ENCODE assay signal across 9 cellular contexts in genomic region chr10:124708922-124709520, GRCh38. TPM values are rescaled to one million over a fixed set of nuclear protein-coding genes. Genes with fewer than 3 reads are reported as not detected.
DNase-seq lines count a peak whose midpoint lies in the region; ATAC-seq, FAIRE-seq and TF ChIP-seq lines count a peak whose summit lies in the region.
"Had no signal": no experiment of that assay in that cellular context is flagged by ENCODE, and none has a peak within 500 bp of the region (broad histone marks: within the 10 kb centered on the region; RNA-seq: fewer than 3 reads in every experiment).

No MANE protein-coding gene starts in this region.

- H4K20me1 ChIP-seq in H1 (replicated peaks in 1 of 2; ENCODE audit: control insufficient read depth in 1 of 2, insufficient read depth in 2 of 2, low read length in 2 of 2) = peaks cover 3 to 13% of the 10 kb centered on the region in 2 experiments

- H3K36me3 ChIP-seq in H1 (ENCODE audit: control insufficient read depth in 2 of 4, insufficient read depth in 4 of 4, low read length in 3 of 4) (no peaks in the 10 kb centered on the region), neutrophil (peaks cover 26% of the 10 kb centered on the region), body of pancreas (replicated peaks in 1 of 2; ENCODE audit: insufficient read depth in 1 of 2, low read depth in 2 of 2) (no peaks in the 10 kb centered on the region)

- H2AK5ac ChIP-seq in H1 (ENCODE audit: low read depth, low read length) = no peak overlapping the region

- no peak overlapping the region for H3K4ac ChIP-seq in H1 (replicated peaks; ENCODE audit: insufficient read length, low read depth, low read length)

- H2AFZ ChIP-seq in H1 (ENCODE audit: low read length) = no peak overlapping the region

- no peaks in the 10 kb centered on the region; the same call in 1 of the 2 replicates for H3K79me1 ChIP-seq in H1 (ENCODE audit: low read depth, low read length)

- no peaks in the 10 kb centered on the region for H3K23me2 ChIP-seq in H1 (ENCODE audit: low read depth, low read length)

- no peak overlapping the region for H3K14ac ChIP-seq in H1 (ENCODE audit: insufficient read length)

- 0 out of 4 replicates have a peak overlapping the region, but pooled peaks of 1 of the 2 experiments have one; percentile 4 for H3K4me2 ChIP-seq in H1 (ENCODE audit: insufficient read depth in 1 of 2, low read depth in 2 of 2, low read length in 2 of 2)

- H3K4me3 ChIP-seq in H1 (ENCODE audit: extremely low read depth in 1 of 4, insufficient read depth in 2 of 4, low read depth in 3 of 4, low read length in 4 of 4) (no peak overlapping the region), neutrophil (ENCODE audit: low read depth in 1 of 2, low read length in 1 of 2) (peak overlapping the region in 1 of 2 experiments; percentile 52), body of pancreas (no peak overlapping the region)

- TF ChIP-seq RAD21 in H1 (IDR thresholded peaks at IDR 0.05 in 1 of 2, conservative IDR thresholded peaks at IDR 0.05 in 1 of 2; ENCODE audit: low read depth in 2 of 2, low read length in 2 of 2) = no peak

- no peak overlapping the region for H3K23ac ChIP-seq in H1 (ENCODE audit: insufficient read length)

- H3K4me1 ChIP-seq in H1 (replicated peaks in 1 of 4; ENCODE audit: control insufficient read depth in 3 of 4, insufficient read depth in 4 of 4, low read length in 3 of 4) = peaks cover 3 to 21% (median 13%) of the 10 kb centered on the region in 4 experiments; a peak in 6 of 7 replicates
- peaks cover 86 to 89% of the 10 kb centered on the region in 2 experiments for H3K4me1 ChIP-seq in neutrophil (ENCODE audit: control insufficient read depth in 1 of 2, insufficient read depth in 1 of 2, low read depth in 1 of 2, low read length in 1 of 2)
- peaks cover 31% of the 10 kb centered on the region for H3K4me1 ChIP-seq in body of pancreas

- H3K27ac ChIP-seq in C4-2B = peak overlapping the region; percentile 22
- H3K27ac ChIP-seq in H1 (ENCODE audit: low read depth, low read length) = no peak overlapping the region
- peak overlapping the region; percentile 94 for H3K27ac ChIP-seq in neutrophil
- no peak overlapping the region for H3K27ac ChIP-seq in body of pancreas

- H2BK5ac ChIP-seq in H1 (ENCODE audit: low read depth, low read length) = 0 out of 2 replicates have a peak overlapping the region, but pooled peaks have one; percentile 27

- 70% methylated on average over 11 of the region's 11 CpGs; no CpG with 5 or more reads in 1 of the 2 experiments for WGBS in H1 (ENCODE audit: extremely low coverage in 1 of 2, insufficient coverage in 1 of 2, insufficient read length in 1 of 2, insufficient replicate concordance in 2 of 2, low coverage in 1 of 2, low lambda C conversion rate in 2 of 2, missing lambda C conversion rate in 1 of 2), 2 experiments
- 75 to 95% methylated on average over 10 to 11 of the region's 11 CpGs for WGBS in body of pancreas, 2 donors

- POLR2A ChIA-PET in H1 (lab: Charles Lee; ENCODE audit: partially characterized antibody) = interaction anchor here (0.8 kb wide), 1 partner anchor 23 kb away, joined by 3 read pairs; no protein-coding TSS in a partner anchor

- TF ChIP-seq POLR2A in H1 (IDR thresholded peaks at IDR 0.05; ENCODE audit: control extremely low read depth in 1 of 2, low read depth in 2 of 2, low read length in 2 of 2) (no peak), body of pancreas (IDR thresholded peaks at IDR 0.05) (no peak)

- H3K9ac ChIP-seq in H1 (replicated peaks in 1 of 4; ENCODE audit: extremely low read depth in 1 of 4, low read depth in 3 of 4, low read length in 3 of 4) = peak overlapping the region in 1 of 4 experiments; percentile 28; a peak in 1 of 7 replicates

- H3K18ac ChIP-seq in H1 (ENCODE audit: extremely low read depth, low read length) = no peak overlapping the region; the same call in 1 of the 2 replicates

- H2BK120ac ChIP-seq in H1 (replicated peaks; ENCODE audit: low read depth, low read length) = no peak overlapping the region

- H2BK12ac ChIP-seq in H1 (ENCODE audit: low read depth, low read length) = no peak overlapping the region

- CTCF ChIA-PET in H1 (lab: Charles Lee; ENCODE audit: partially characterized antibody) = interaction anchor here (0.6 to 3.3 kb wide), 10 partner anchors 10 to 216 kb away, joined by 3 to 30 read pairs (median 6); no protein-coding TSS in a partner anchor

- FAIRE-seq in H1 (lab: Jason Lieb, UNC) = no peak
- FAIRE-seq: colon had no signal

- H3K9me3 ChIP-seq in H1 (ENCODE audit: insufficient read depth in 2 of 2, low read depth in 1 of 2, low read length in 1 of 2) (no peaks in the 10 kb centered on the region), neutrophil (no peaks in the 10 kb centered on the region), body of pancreas (no peaks in the 10 kb centered on the region)

- DNase-seq in NCI-H510A treated with DMSO at 0.1 percent for 48 hours (lab: John Stamatoyannopoulos, UW) = peak; percentile 13
- DNase-seq in H1 (ENCODE audit: low read depth in 1 of 2, low spot score in 2 of 2) = no peak
- no peak for DNase-seq in SHP77 treated with DMSO at 0.1 percent for 48 hours (lab: John Stamatoyannopoulos, UW)
- no peak for DNase-seq in body of pancreas
- no peak for DNase-seq in midbrain (lab: John Stamatoyannopoulos, UW)

- intact Hi-C loops in body of pancreas (cut with DNase I) = no loop called here

- H3K79me2 ChIP-seq in H1 (ENCODE audit: control insufficient read depth in 1 of 2, insufficient read depth in 2 of 2, low read length in 2 of 2) = no peaks in the 10 kb centered on the region

- TF ChIP-seq EP300 in H1 (IDR thresholded peaks at IDR 0.05; ENCODE audit: borderline replicate concordance in 1 of 2, low read depth in 2 of 2, low read length in 2 of 2) = no peak

- H4K5ac ChIP-seq in H1 (ENCODE audit: insufficient read length, low read depth, low read length) = no peak overlapping the region

- no peak for ATAC-seq in body of pancreas
- no peak for ATAC-seq in HG02642 (IDR thresholded peaks at IDR 0.05; ENCODE audit: poor library complexity, unreplicated experiment)

- TF ChIP-seq CTCF in C4-2B (conservative IDR thresholded peaks at IDR 0.05) (no peak), H1 (IDR thresholded peaks at IDR 0.05; ENCODE audit: control extremely low read depth in 1 of 3, insufficient read depth in 1 of 3, low read depth in 1 of 3, low read length in 3 of 3) (no peak), neutrophil (IDR thresholded peaks at IDR 0.05) (no peak), body of pancreas (IDR thresholded peaks at IDR 0.05) (no peak)

- H4K8ac ChIP-seq in H1 (ENCODE audit: extremely low read depth, insufficient read depth, low read length) = no peak overlapping the region

- no peak overlapping the region for H2BK20ac ChIP-seq in H1 (ENCODE audit: low read length)

- H3K27me3 ChIP-seq in H1 (replicated peaks in 1 of 4; ENCODE audit: control insufficient read depth in 3 of 4, extremely low read depth in 1 of 4, insufficient read depth in 3 of 4, low read length in 3 of 4) (no peaks in the 10 kb centered on the region), neutrophil (no peaks in the 10 kb centered on the region), body of pancreas (no peaks in the 10 kb centered on the region)

- no peak overlapping the region for H2BK15ac ChIP-seq in H1 (ENCODE audit: low read length)

- H4K91ac ChIP-seq in H1 (replicated peaks; ENCODE audit: insufficient read length, low read length) = no peak overlapping the region

- H3K56ac ChIP-seq in H1 (replicated peaks; ENCODE audit: insufficient read length, low read depth, low read length) = no peak overlapping the region

TF ChIP-seq in H1, 55 proteins besides CTCF, POLR2A, EP300 and RAD21:
- TF ChIP-seq CBX8 (IDR thresholded peaks at IDR 0.05; ENCODE audit: borderline replicate concordance, low read depth, low read length) (no peak), ASH2L (IDR thresholded peaks at IDR 0.05; ENCODE audit: low read length) (no peak), TAF1 (IDR thresholded peaks at IDR 0.05; ENCODE audit: low read depth, low read length) (no peak), POLR2AphosphoS5 (IDR thresholded peaks at IDR 0.05; ENCODE audit: low read depth, low read length) (no peak), SAP30 (IDR thresholded peaks at IDR 0.05; ENCODE audit: insufficient read depth, insufficient replicate concordance, low read length) (no peak), EZH2 (IDR thresholded peaks at IDR 0.05; ENCODE audit: low read depth, low read length, severe bottlenecking) (no peak), CHD2 (IDR thresholded peaks at IDR 0.05; ENCODE audit: low read length) (no peak), BRCA1 (IDR thresholded peaks at IDR 0.05; ENCODE audit: low read depth, low read length) (no peak)
TF ChIP-seq in H1: peak in this region for 0.

RNA-seq across cellular contexts. Expression of gene FAM53B, which starts 35.2 kb away (rescaled TPM):
- total RNA-seq in H1 (2021; fragmentation: NEBNext Ultra II Directional; extraction: Animal tissue kit (Norgen Biotek cat#: 25700)) = 13.9 and 14.4 TPM in 2 replicates
- 5.3 and 7.9 TPM in 2 replicates for polyA plus RNA-seq in H1 (2011; rRNA removed)
- 6.9 TPM for polyA plus RNA-seq in H1 (2011; cell fraction: cytosol; rRNA removed)
- polyA plus RNA-seq in H1 (2011; cell fraction: nucleus; rRNA removed) = 9.7 TPM
- 6.0 to 8.9 TPM (median 8.6 TPM) in 4 replicates for polyA plus RNA-seq in H1 (2012, experiment 1 of 2)
- 7.8 TPM for polyA plus RNA-seq in H1 (2012, experiment 2 of 2)
- polyA plus RNA-seq in H1 (2013, experiment 1 of 2) = 5.2 TPM
- 5.4 TPM for polyA plus RNA-seq in H1 (2013, experiment 2 of 2)
- 15.9 and 18.0 TPM in 2 replicates for polyA minus RNA-seq in H1 (2011; rRNA and poly(A)+ RNA removed)
- 13.6 TPM for polyA minus RNA-seq in H1 (2011; cell fraction: cytosol; rRNA and poly(A)+ RNA removed)
- polyA minus RNA-seq in H1 (2011; cell fraction: nucleus; rRNA and poly(A)+ RNA removed) = 14.8 TPM
- 10 to 100 TPM; 17.1 to 21.1 TPM for total RNA-seq in body of pancreas

Comparison
In these comparisons a context has a peak if more than half of its experiments do, and no peak if none do; other contexts are left out.
1. H3K27ac ChIP-seq: peak in C4-2B (single experiment) and neutrophil (single experiment); none in H1 (single experiment) and body of pancreas (0 of 4).